Comparison of ENCODE assay signal across 1 cellular context in genomic region chr22:36549033-36549432, GRCh38.
TF ChIP-seq lines count a peak whose summit lies in the region.

No MANE protein-coding gene starts in this region.

TF ChIP-seq in HepG2, 621 proteins besides CTCF, POLR2A, EP300 and RAD21:
- TF ChIP-seq AGO2 (optimal IDR thresholded peaks at IDR 0.05; ENCODE audit: low read depth, low read length) (no peak), RFX1 (IDR thresholded peaks at IDR 0.05) (no peak), IKZF4 (CRISPR knock-in tag; IDR thresholded peaks at IDR 0.05; ENCODE audit: borderline replicate concordance, low read depth, not compliant biosample characterization) (no peak), RARA (CRISPR knock-in tag; IDR thresholded peaks at IDR 0.05) (no peak), HMGXB4 (CRISPR knock-in tag; IDR thresholded peaks at IDR 0.05; ENCODE audit: borderline replicate concordance in 1 of 2, low read depth in 1 of 2) (no peak), NR1H2 (CRISPR knock-in tag; IDR thresholded peaks at IDR 0.05; ENCODE audit: borderline replicate concordance, low read depth) (no peak), SCMH1 (CRISPR knock-in tag; IDR thresholded peaks at IDR 0.05; ENCODE audit: borderline replicate concordance) (no peak), POGZ (CRISPR knock-in tag; IDR thresholded peaks at IDR 0.05) (no peak), FOSL2 (CRISPR knock-in tag; IDR thresholded peaks at IDR 0.05) (no peak), ZNF746 (CRISPR knock-in tag; IDR thresholded peaks at IDR 0.05) (no peak)
- TF ChIP-seq, protein P1, sequence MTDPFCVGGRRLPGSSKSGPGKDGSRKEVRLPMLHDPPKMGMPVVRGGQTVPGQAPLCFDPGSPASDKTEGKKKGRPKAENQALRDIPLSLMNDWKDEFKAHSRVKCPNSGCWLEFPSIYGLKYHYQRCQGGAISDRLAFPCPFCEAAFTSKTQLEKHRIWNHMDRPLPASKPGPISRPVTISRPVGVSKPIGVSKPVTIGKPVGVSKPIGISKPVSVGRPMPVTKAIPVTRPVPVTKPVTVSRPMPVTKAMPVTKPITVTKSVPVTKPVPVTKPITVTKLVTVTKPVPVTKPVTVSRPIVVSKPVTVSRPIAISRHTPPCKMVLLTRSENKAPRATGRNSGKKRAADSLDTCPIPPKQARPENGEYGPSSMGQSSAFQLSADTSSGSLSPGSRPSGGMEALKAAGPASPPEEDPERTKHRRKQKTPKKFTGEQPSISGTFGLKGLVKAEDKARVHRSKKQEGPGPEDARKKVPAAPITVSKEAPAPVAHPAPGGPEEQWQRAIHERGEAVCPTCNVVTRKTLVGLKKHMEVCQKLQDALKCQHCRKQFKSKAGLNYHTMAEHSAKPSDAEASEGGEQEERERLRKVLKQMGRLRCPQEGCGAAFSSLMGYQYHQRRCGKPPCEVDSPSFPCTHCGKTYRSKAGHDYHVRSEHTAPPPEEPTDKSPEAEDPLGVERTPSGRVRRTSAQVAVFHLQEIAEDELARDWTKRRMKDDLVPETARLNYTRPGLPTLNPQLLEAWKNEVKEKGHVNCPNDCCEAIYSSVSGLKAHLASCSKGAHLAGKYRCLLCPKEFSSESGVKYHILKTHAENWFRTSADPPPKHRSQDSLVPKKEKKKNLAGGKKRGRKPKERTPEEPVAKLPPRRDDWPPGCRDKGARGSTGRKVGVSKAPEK (CRISPR knock-in tag; IDR thresholded peaks at IDR 0.05; ENCODE audit: borderline replicate concordance), result no peak
- TF ChIP-seq, protein P2, sequence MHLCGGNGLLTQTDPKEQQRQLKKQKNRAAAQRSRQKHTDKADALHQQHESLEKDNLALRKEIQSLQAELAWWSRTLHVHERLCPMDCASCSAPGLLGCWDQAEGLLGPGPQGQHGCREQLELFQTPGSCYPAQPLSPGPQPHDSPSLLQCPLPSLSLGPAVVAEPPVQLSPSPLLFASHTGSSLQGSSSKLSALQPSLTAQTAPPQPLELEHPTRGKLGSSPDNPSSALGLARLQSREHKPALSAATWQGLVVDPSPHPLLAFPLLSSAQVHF (CRISPR knock-in tag; IDR thresholded peaks at IDR 0.05), result no peak
